6 cellular contexts compared by ENCODE assay signal in genomic region chr1:46341222-46342083, GRCh38. TPM values are rescaled to one million over a fixed set of nuclear protein-coding genes. Genes with fewer than 3 reads are reported as not detected.
DNase-seq lines count a peak whose midpoint lies in the region; ATAC-seq and TF ChIP-seq lines count a peak whose summit lies in the region.

No MANE protein-coding gene starts in this region.

- H3K36me3 Mint-ChIP-seq in activated T-cell treated with anti-CD3 and anti-CD28 coated beads, Interleukin-2, amount 50 U/mL, for 72 hours (ENCODE audit: insufficient read depth in 2 of 2), result peaks cover 13 to 24% of the 10 kb centered on the region in 2 donors

- H3K36me3 ChIP-seq in BJ (ENCODE audit: control insufficient read depth, insufficient read depth, low read length), result peaks cover 7% of the 10 kb centered on the region; the same call in 1 of the 2 replicates

- in situ Hi-C loops in KBM-7 (cut with MboI; ENCODE audit: low pct_unique_long_range_greater_than_20kb, low sequenced_read_pairs), result no loop called here

- peak overlapping the region; percentile 90 to 100 for H3K4me3 Mint-ChIP-seq in activated T-cell treated with anti-CD3 and anti-CD28 coated beads, Interleukin-2, amount 50 U/mL, for 72 hours

- H3K27me3 Mint-ChIP-seq in activated T-cell treated with anti-CD3 and anti-CD28 coated beads, Interleukin-2, amount 50 U/mL, for 72 hours (ENCODE audit: low read depth), result no peaks in the 10 kb centered on the region

- peak overlapping the region; percentile 97 for H3K27ac Mint-ChIP-seq in activated T-cell treated with anti-CD3 and anti-CD28 coated beads, Interleukin-2, amount 50 U/mL, for 72 hours

- peak overlapping the region; percentile 61 for H3K4me3 ChIP-seq in BJ (ENCODE audit: low read depth, low read length)
- peak overlapping the region; percentile 59 for H3K4me3 ChIP-seq in lower leg skin (ENCODE audit: low read depth, poor library complexity, severe bottlenecking)

- intact Hi-C loops in lower leg skin (cut with DNase I; ENCODE audit: low total_unique reads), result no loop called here

- H3K27me3 ChIP-seq in BJ (ENCODE audit: control insufficient read depth, insufficient read depth, low read length), result no peaks in the 10 kb centered on the region

- POLR2A ChIA-PET in BJ (lab: Charles Lee), result interaction anchor here (0.6 kb wide), 1 partner anchor 23 kb away, joined by 4 read pairs; no protein-coding TSS in a partner anchor

- CTCF ChIA-PET in BJ (lab: Yijun Ruan, JAX), result interaction anchor here (0.6 to 2.0 kb wide), 10 partner anchors 8 to 96 kb away, joined by 3 to 11 read pairs (median 3); no protein-coding TSS in a partner anchor

- H3K4me1 Mint-ChIP-seq in activated T-cell treated with anti-CD3 and anti-CD28 coated beads, Interleukin-2, amount 50 U/mL, for 72 hours (ENCODE audit: low read depth), result peaks cover 61% of the 10 kb centered on the region

- TF ChIP-seq CTCF in BJ (IDR thresholded peaks at IDR 0.05; ENCODE audit: insufficient read depth, low read depth, low read length) (no peak), lower leg skin (IDR thresholded peaks at IDR 0.05) (no peak)

- no peak for ATAC-seq in activated T-cell treated with anti-CD3 and anti-CD28 coated beads, Interleukin-2, amount 50 U/mL, for 72 hours (replicated peaks in 1 of 2)
- no peak for ATAC-seq in HG03159 (IDR thresholded peaks at IDR 0.05; ENCODE audit: unreplicated experiment)

- TF ChIP-seq POLR2A in lower leg skin (IDR thresholded peaks at IDR 0.05), result no peak

- WGBS in lower leg skin, 2 donors, result 47 to 55% methylated on average over 31 of the region's 31 CpGs

- DNase-seq in BJ (ENCODE audit: low read depth), result no peak
- DNase-seq in activated T-cell treated with anti-CD3 and anti-CD28 coated beads, Interleukin-2, amount 50 U/mL, for 72 hours, result no peak
- no peak for DNase-seq in lower leg skin (ENCODE audit: low spot score in 2 of 2)
- DNase-seq in NCI-H146 treated with DMSO at 0.1 percent for 48 hours (lab: John Stamatoyannopoulos, UW; ENCODE audit: unreplicated experiment), result no peak
- DNase-seq in KBM-7, result no peak

- no peaks in the 10 kb centered on the region for H3K9me3 Mint-ChIP-seq in activated T-cell treated with anti-CD3 and anti-CD28 coated beads, Interleukin-2, amount 50 U/mL, for 72 hours

RNA-seq across cellular contexts. Expression of gene NSUN4, which starts 0.8 kb away (rescaled TPM):
- 24.0 and 24.2 TPM in 2 replicates for polyA plus RNA-seq in BJ (2011; rRNA removed)
- 27.8 and 37.3 TPM in 2 replicates for polyA minus RNA-seq in BJ (2011; rRNA and poly(A)+ RNA removed)
- total RNA-seq in activated T-cell treated with anti-CD3 and anti-CD28 coated beads, Interleukin-2, amount 50 U/mL, for 72 hours, result 10 to 100 TPM; 42.4 to 42.9 TPM
- total RNA-seq in lower leg skin, result 10 to 100 TPM; 15.6 to 62.3 (median 22.9) TPM

RNA-seq across cellular contexts. Expression of gene UQCRH, which starts 38.0 kb away (rescaled TPM):
- polyA plus RNA-seq in BJ (2011; rRNA removed), result 188 and 449 TPM in 2 replicates
- polyA minus RNA-seq in BJ (2011; rRNA and poly(A)+ RNA removed), result 33.4 and 47.9 TPM in 2 replicates
- 100 to 1,000 TPM; 287 to 303 TPM for total RNA-seq in activated T-cell treated with anti-CD3 and anti-CD28 coated beads, Interleukin-2, amount 50 U/mL, for 72 hours
- total RNA-seq in lower leg skin, result 100 to 1,000 TPM; 223 to 278 (median 237) TPM

RNA-seq across cellular contexts. Expression of gene LRRC41, which starts 38.0 kb away (rescaled TPM):
- 70.5 and 101 TPM in 2 replicates for polyA plus RNA-seq in BJ (2011; rRNA removed)
- 70.2 and 118 TPM in 2 replicates for polyA minus RNA-seq in BJ (2011; rRNA and poly(A)+ RNA removed)
- total RNA-seq in activated T-cell treated with anti-CD3 and anti-CD28 coated beads, Interleukin-2, amount 50 U/mL, for 72 hours, result 10 to 100 TPM; 47.7 to 53.4 TPM
- total RNA-seq in lower leg skin, result 10 to 100 TPM; 74.6 to 87.8 (median 82.3) TPM

RNA-seq across cellular contexts. Expression of gene FAAH, which starts 52.7 kb away (rescaled TPM):
- 1.3 and 1.8 TPM in 2 replicates for polyA plus RNA-seq in BJ (2011; rRNA removed)
- 1.3 and 1.7 TPM in 2 replicates for polyA minus RNA-seq in BJ (2011; rRNA and poly(A)+ RNA removed)
- total RNA-seq in activated T-cell treated with anti-CD3 and anti-CD28 coated beads, Interleukin-2, amount 50 U/mL, for 72 hours, result 1 to 10 TPM; 5.1 to 8.8 TPM
- 10 to 100 TPM; 26.3 to 30.7 (median 28.4) TPM for total RNA-seq in lower leg skin
